Comparison of ENCODE assay signal across 11 cellular contexts in genomic region chr3:22210693-22211092, GRCh38.
"Had no signal": no experiment of that assay in that cellular context is flagged by ENCODE, and none has a peak within 500 bp of the region (broad histone marks: within the 10 kb centered on the region; RNA-seq: fewer than 3 reads in every experiment).

No MANE protein-coding gene starts in this region.

- H3K9me3 Mint-ChIP-seq: GM23338 had no signal

- FAIRE-seq: H1, H54 had no signal

- DNase-seq: GM23248, GOT3, H7, H9, HCEC 1CT, HFFc6 had no signal

- H3K4me2 ChIP-seq: GM23338 had no signal

- H3K9me3 ChIP-seq: HAP-1 had no signal

- H3K4me3 ChIP-seq: GM23248, GM23338, HAP-1 had no signal

- H3K27ac ChIP-seq: GM23248 had no signal

- H3K27ac Mint-ChIP-seq: GM23338, H9, HFFc6 had no signal

- H3K9ac ChIP-seq: GM23248 had no signal

- ATAC-seq: GM23338, HCT116 had no signal

- H3K36me3 ChIP-seq: HAP-1 had no signal

- H3K4me1 ChIP-seq: HAP-1 had no signal

- H3K4me3 Mint-ChIP-seq: GM23338, H9, HFFc6 had no signal

- H2AFZ ChIP-seq: GM23248, GM23338 had no signal
